In the genomic region with DNA sequence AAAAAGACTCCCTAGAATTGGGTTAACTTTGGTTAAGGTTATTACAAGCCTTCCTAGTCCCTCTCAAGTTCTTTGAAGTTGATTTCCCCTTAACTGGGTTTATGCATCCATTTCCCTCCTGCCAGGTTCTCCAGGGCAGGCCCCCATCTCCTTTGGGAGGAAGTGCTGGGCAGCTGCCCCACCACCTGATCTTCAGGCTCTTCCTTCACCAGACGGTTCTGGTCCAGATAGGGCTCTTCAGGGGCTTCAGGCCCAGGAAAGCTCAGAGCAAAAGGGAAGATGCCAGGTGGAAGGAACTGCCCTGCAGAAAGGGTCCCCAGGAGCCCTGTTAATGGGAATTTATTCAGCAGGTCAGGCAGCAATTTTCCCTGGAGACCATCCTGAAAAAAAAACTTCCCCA, we compare ENCODE assay signal across 19 cellular contexts. TPM values are rescaled to one million over a fixed set of nuclear protein-coding genes. Genes with fewer than 3 reads are reported as not detected.
"Had no signal": no experiment of that assay in that cellular context is flagged by ENCODE, and none has a peak within 500 bp of the region (broad histone marks: within the 10 kb centered on the region; RNA-seq: fewer than 3 reads in every experiment).

No MANE protein-coding gene starts in this region.

- ATAC-seq: activated CD8-positive, alpha-beta T cell treated with anti-CD3 and anti-CD28 coated beads for 36 hours; activated naive CD8-positive, alpha-beta T cell treated with anti-CD3 and anti-CD28 coated beads, Interleukin-2, amount 50 U/mL, for 24 hours; naive thymus-derived CD4-positive, alpha-beta T cell; stimulated activated memory B cell treated with anti-CD40 and anti-IgM and Interleukin-4, amounts not matched to agents 10 μg/mL and 1 μg/mL and 100 μg/mL, for 72 hours had no signal

- H3K36me3 Mint-ChIP-seq: activated naive CD4-positive, alpha-beta T cell treated with anti-CD3 and anti-CD28 coated beads, Interleukin-2, amount 10 ng/mL, durations not matched to agents 7 days and 5 days had no signal

- DNase-seq: activated CD4-positive, alpha-beta T cell treated with anti-CD3 and anti-CD28 coated beads, Interleukin-2, amount 10 ng/mL, durations not matched to agents 24 days and 14 days; activated CD8-positive, alpha-beta T cell treated with anti-CD3 and anti-CD28 coated beads for 36 hours; activated naive CD4-positive, alpha-beta T cell treated with anti-CD3 and anti-CD28 coated beads, Interleukin-2, amount 10 ng/mL, durations not matched to agents 7 days and 5 days; activated naive CD8-positive, alpha-beta T cell treated with anti-CD3 and anti-CD28 coated beads, Interleukin-2, amount 50 U/mL, for 24 hours; activated T-cell treated with anti-CD3 and anti-CD28 coated beads, Interleukin-2, amount 50 U/mL, for 24 hours; aorta; effector memory CD4-positive, alpha-beta T cell; hippocampal formation; naive thymus-derived CD4-positive, alpha-beta T cell; nucleus accumbens; stimulated activated CD4-positive, alpha-beta T cell treated with anti-CD3 and anti-CD28 coated beads, Interleukin-4, amount 100 ng/mL, for 24 hours had no signal

- H3K27ac ChIP-seq: breast epithelium, sigmoid colon had no signal

- H3K4me3 ChIP-seq: lung had no signal

- H3K4me1 Mint-ChIP-seq: activated CD4-positive, alpha-beta T cell treated with anti-CD3 and anti-CD28 coated beads, Interleukin-2, amount 10 ng/mL, durations not matched to agents 24 days and 14 days; activated naive CD4-positive, alpha-beta T cell treated with anti-CD3 and anti-CD28 coated beads, Interleukin-2, amount 10 ng/mL, durations not matched to agents 7 days and 5 days; activated naive CD8-positive, alpha-beta T cell treated with anti-CD3 and anti-CD28 coated beads, Interleukin-2, amount 50 U/mL, for 24 hours; stimulated activated memory B cell treated with anti-CD40 and anti-IgM and Interleukin-4, amounts not matched to agents 10 μg/mL and 1 μg/mL and 100 μg/mL, for 72 hours had no signal

- H3K9me3 ChIP-seq: breast epithelium, sigmoid colon had no signal

- H3K4me3 Mint-ChIP-seq: activated CD4-positive, alpha-beta T cell treated with anti-CD3 and anti-CD28 coated beads, Interleukin-2, amount 10 ng/mL, durations not matched to agents 24 days and 14 days; activated CD8-positive, alpha-beta T cell treated with anti-CD3 and anti-CD28 coated beads for 36 hours; activated naive CD4-positive, alpha-beta T cell treated with anti-CD3 and anti-CD28 coated beads, Interleukin-2, amount 10 ng/mL, durations not matched to agents 7 days and 5 days; activated naive CD8-positive, alpha-beta T cell treated with anti-CD3 and anti-CD28 coated beads, Interleukin-2, amount 50 U/mL, for 24 hours; activated T-cell treated with anti-CD3 and anti-CD28 coated beads, Interleukin-2, amount 50 U/mL, for 24 hours; dendritic cell treated with granulocyte-macrophage colony-stimulating factor and Interleukin-4, amounts not matched to agents 40 ng/mL and 50 ng/mL, for 4 days; naive thymus-derived CD4-positive, alpha-beta T cell; stimulated activated memory B cell treated with anti-CD40 and anti-IgM and Interleukin-4, amounts not matched to agents 10 μg/mL and 1 μg/mL and 100 μg/mL, for 72 hours; T-helper 1 cell treated with Interleukin-12 subunit alpha and Interleukin-12 subunit beta and Interleukin-4 antibody, amounts not matched to agents 30 μg/mL and 1 μg/mL, for 36 hours had no signal

- H3K27ac Mint-ChIP-seq: activated CD4-positive, alpha-beta T cell treated with anti-CD3 and anti-CD28 coated beads, Interleukin-2, amount 10 ng/mL, durations not matched to agents 24 days and 14 days; activated CD8-positive, alpha-beta T cell treated with anti-CD3 and anti-CD28 coated beads for 36 hours; activated naive CD4-positive, alpha-beta T cell treated with anti-CD3 and anti-CD28 coated beads, Interleukin-2, amount 10 ng/mL, durations not matched to agents 7 days and 5 days; activated naive CD8-positive, alpha-beta T cell treated with anti-CD3 and anti-CD28 coated beads, Interleukin-2, amount 50 U/mL, for 24 hours; activated T-cell treated with anti-CD3 and anti-CD28 coated beads, Interleukin-2, amount 50 U/mL, for 24 hours; activated T-helper 2 cell treated with anti-CD3 and anti-CD28 coated beads, Interferon-gamma antibody, Interleukin-2, Interleukin-4, amounts not matched to agents 10 μg/mL and 5 μg/mL and 100 μg/mL, durations not matched to agents 14 hours and 24 hours and 36 hours; dendritic cell treated with granulocyte-macrophage colony-stimulating factor and Interleukin-4, amounts not matched to agents 40 ng/mL and 50 ng/mL, for 4 days; naive thymus-derived CD4-positive, alpha-beta T cell; stimulated activated memory B cell treated with anti-CD40 and anti-IgM and Interleukin-4, amounts not matched to agents 10 μg/mL and 1 μg/mL and 100 μg/mL, for 72 hours; T-helper 1 cell treated with Interleukin-12 subunit alpha and Interleukin-12 subunit beta and Interleukin-4 antibody, amounts not matched to agents 30 μg/mL and 1 μg/mL, for 36 hours had no signal

- H3K9me3 Mint-ChIP-seq: activated CD4-positive, alpha-beta T cell treated with anti-CD3 and anti-CD28 coated beads, Interleukin-2, amount 10 ng/mL, durations not matched to agents 24 days and 14 days; activated CD8-positive, alpha-beta T cell treated with anti-CD3 and anti-CD28 coated beads for 36 hours; activated naive CD4-positive, alpha-beta T cell treated with anti-CD3 and anti-CD28 coated beads, Interleukin-2, amount 10 ng/mL, durations not matched to agents 7 days and 5 days; activated naive CD8-positive, alpha-beta T cell treated with anti-CD3 and anti-CD28 coated beads, Interleukin-2, amount 50 U/mL, for 24 hours; activated T-cell treated with anti-CD3 and anti-CD28 coated beads, Interleukin-2, amount 50 U/mL, for 24 hours; activated T-helper 2 cell treated with anti-CD3 and anti-CD28 coated beads, Interferon-gamma antibody, Interleukin-2, Interleukin-4, amounts not matched to agents 10 μg/mL and 5 μg/mL and 100 μg/mL, durations not matched to agents 14 hours and 24 hours and 36 hours; dendritic cell treated with granulocyte-macrophage colony-stimulating factor and Interleukin-4, amounts not matched to agents 40 ng/mL and 50 ng/mL, for 4 days; stimulated activated memory B cell treated with anti-CD40 and anti-IgM and Interleukin-4, amounts not matched to agents 10 μg/mL and 1 μg/mL and 100 μg/mL, for 72 hours; T-helper 1 cell treated with Interleukin-12 subunit alpha and Interleukin-12 subunit beta and Interleukin-4 antibody, amounts not matched to agents 30 μg/mL and 1 μg/mL, for 36 hours had no signal

RNA-seq across cellular contexts. Expression of a gene that starts 2.1 kb away (rescaled TPM):
- total RNA-seq: activated CD4-positive, alpha-beta T cell treated with anti-CD3 and anti-CD28 coated beads, Interleukin-2, amount 10 ng/mL, durations not matched to agents 24 days and 14 days; activated CD8-positive, alpha-beta T cell treated with anti-CD3 and anti-CD28 coated beads for 36 hours; activated T-helper 2 cell treated with anti-CD3 and anti-CD28 coated beads, Interferon-gamma antibody, Interleukin-2, Interleukin-4, amounts not matched to agents 10 μg/mL and 5 μg/mL and 100 μg/mL, durations not matched to agents 14 hours and 24 hours and 36 hours; breast epithelium; glomerular endothelial cell; naive thymus-derived CD4-positive, alpha-beta T cell had no signal
